21 cellular contexts compared by ENCODE assay signal in the genomic region with DNA sequence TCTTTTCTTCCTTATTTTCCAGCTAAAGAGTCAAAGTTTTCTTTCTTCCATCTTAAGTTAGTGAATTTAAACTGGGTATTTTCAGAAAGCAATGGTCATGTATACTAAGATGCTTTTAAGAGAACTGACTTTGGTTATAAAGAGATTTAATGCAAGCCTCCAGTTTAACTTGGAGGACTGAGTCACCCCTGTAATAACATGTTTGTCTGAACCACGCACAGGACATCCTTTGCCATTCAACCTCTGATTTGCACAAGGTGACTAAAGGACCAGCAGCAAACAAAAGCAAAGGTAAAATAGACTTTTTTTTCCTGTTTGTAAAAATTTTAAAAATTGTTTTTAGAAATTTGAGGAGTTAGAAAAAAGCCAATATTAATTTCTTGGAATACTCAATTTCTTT. TPM values are rescaled to one million over a fixed set of nuclear protein-coding genes. Genes with fewer than 3 reads are reported as not detected.
DNase-seq lines count a peak whose midpoint lies in the region; ATAC-seq, FAIRE-seq and TF ChIP-seq lines count a peak whose summit lies in the region.
"Had no signal": no experiment of that assay in that cellular context is flagged by ENCODE, and none has a peak within 500 bp of the region (broad histone marks: within the 10 kb centered on the region; RNA-seq: fewer than 3 reads in every experiment).

No MANE protein-coding gene starts in this region.

- H3K79me2 ChIP-seq in PC-3 (ENCODE audit: low read length) (no peaks in the 10 kb centered on the region), endothelial cell of umbilical vein (ENCODE audit: control insufficient read depth, insufficient read depth, low read length) (no peaks in the 10 kb centered on the region)

- H3K9ac ChIP-seq in PC-3 (ENCODE audit: low read length) (no peak overlapping the region), endothelial cell of umbilical vein (replicated peaks; ENCODE audit: extremely low read depth, insufficient read depth, low read length) (no peak overlapping the region)

- in situ Hi-C loops in gastrocnemius medialis (cut with MboI; ENCODE audit: low sequenced_read_pairs in 4 of 4): no loop called here

- TF ChIP-seq CTCF in PC-3 (conservative IDR thresholded peaks at IDR 0.05; ENCODE audit: low read depth, low read length): no peak
- no peak for TF ChIP-seq CTCF in endothelial cell of umbilical vein (IDR thresholded peaks at IDR 0.05; ENCODE audit: extremely low read depth in 1 of 2, insufficient read depth in 1 of 2, low read depth in 1 of 2, low read length in 2 of 2)
- no peak for TF ChIP-seq CTCF in gastrocnemius medialis (IDR thresholded peaks at IDR 0.05 in 4 of 5, conservative IDR thresholded peaks at IDR 0.05 in 1 of 5)
- no peak for TF ChIP-seq CTCF in heart right ventricle (IDR thresholded peaks at IDR 0.05)

- DNase-seq in Daoy (ENCODE audit: low read depth): peak; percentile 28
- peak; percentile 68 for DNase-seq in PC-3
- no peak for DNase-seq in endothelial cell of umbilical vein (ENCODE audit: low read depth, low spot score)
- no peak for DNase-seq in gastrocnemius medialis
- no peak for DNase-seq in heart right ventricle
- no peak for DNase-seq in activated T-cell treated with anti-CD3 and anti-CD28 coated beads, Interleukin-2, amount 50 U/mL, for 48 hours
- DNase-seq: C1 segment of cervical spinal cord; Calu3; CD4-positive, alpha-beta memory T cell; COR-L47; DMS79; GF-D8; H9 had no signal

- peaks cover 51% of the 10 kb centered on the region for H3K4me1 ChIP-seq in PC-3 (ENCODE audit: insufficient read depth, low read length)
- H3K4me1 ChIP-seq in endothelial cell of umbilical vein (ENCODE audit: control insufficient read depth, extremely low read depth, insufficient read depth, low read length): no peaks in the 10 kb centered on the region
- H3K4me1 ChIP-seq in gastrocnemius medialis: peaks cover 7 to 28% of the 10 kb centered on the region in 2 donors
- H3K4me1 ChIP-seq in heart right ventricle: peaks cover 0 to 6% (median 0%) of the 10 kb centered on the region in 9 donors

- H3K27ac ChIP-seq in PC-3 (ENCODE audit: low read length) (0 out of 2 replicates have a peak overlapping the region, but pooled peaks have one; percentile 2), endothelial cell of umbilical vein (ENCODE audit: insufficient read depth, low read depth, low read length) (no peak overlapping the region), gastrocnemius medialis (peak overlapping the region; percentile 68 to 91 (median 82)), heart right ventricle (no peak overlapping the region)

- H3K27me3 ChIP-seq in PC-3 (ENCODE audit: low read length) (no peaks in the 10 kb centered on the region), endothelial cell of umbilical vein (ENCODE audit: control insufficient read depth in 2 of 2, insufficient read depth in 2 of 2, low read length in 2 of 2) (no peaks in the 10 kb centered on the region), gastrocnemius medialis (no peaks in the 10 kb centered on the region), heart right ventricle (no peaks in the 10 kb centered on the region)

- H3K4me3 ChIP-seq in PC-3 (ENCODE audit: low read length): no peak overlapping the region
- no peak overlapping the region for H3K4me3 ChIP-seq in endothelial cell of umbilical vein (replicated peaks in 1 of 3; ENCODE audit: insufficient read depth in 1 of 3, low read depth in 1 of 3, low read length in 3 of 3)
- peak overlapping the region in 1 of 4 donors; percentile 6 for H3K4me3 ChIP-seq in gastrocnemius medialis
- H3K4me3 ChIP-seq in heart right ventricle: no peak overlapping the region
- H3K4me3 ChIP-seq: GM23338 had no signal

- BruUV-seq in PC-3 (replicated peaks; lab: Mats Ljungman, UMichigan) (no TSS peak), endothelial cell of umbilical vein (replicated peaks; lab: Mats Ljungman, UMichigan) (no TSS peak)

- H3F3A ChIP-seq in PC-3 (ENCODE audit: low read length, unreplicated experiment): no peaks in the 10 kb centered on the region

- no peaks in the 10 kb centered on the region for H3K9me3 ChIP-seq in PC-3 (ENCODE audit: low read length)
- no peaks in the 10 kb centered on the region for H3K9me3 ChIP-seq in endothelial cell of umbilical vein (replicated peaks; ENCODE audit: control insufficient read depth, insufficient read depth, low read length)
- H3K9me3 ChIP-seq in gastrocnemius medialis: no peaks in the 10 kb centered on the region
- peaks cover 0 to 21% (median 0%) of the 10 kb centered on the region in 11 donors for H3K9me3 ChIP-seq in heart right ventricle

- no peak for FAIRE-seq in endothelial cell of umbilical vein (lab: Jason Lieb, UNC)
- FAIRE-seq: GM12891, GM18507 had no signal

- ATAC-seq in PC-3 (peak; percentile 73), gastrocnemius medialis (no peak), heart right ventricle (no peak)
- ATAC-seq: GM23338, HCT116 had no signal

- no peaks in the 10 kb centered on the region for H3K9me2 ChIP-seq in PC-3 (replicated peaks; ENCODE audit: low read length)

- no peak for TF ChIP-seq POLR2A in endothelial cell of umbilical vein (IDR thresholded peaks at IDR 0.05; ENCODE audit: low read depth, low read length)
- TF ChIP-seq POLR2A in gastrocnemius medialis (IDR thresholded peaks at IDR 0.05): no peak

- H3K4me2 ChIP-seq in PC-3 (ENCODE audit: low read length) (peak overlapping the region; percentile 27; the same call in 1 of the 2 replicates), endothelial cell of umbilical vein (ENCODE audit: insufficient read depth, low read length) (no peak overlapping the region)
- H3K4me2 ChIP-seq: GM23338 had no signal

- intact Hi-C loops in PC-3 (cut with micrococcal nuclease) (loop anchor here (1.0 kb wide), 1 partner anchor 50 kb away; no protein-coding TSS in a partner anchor), endothelial cell of umbilical vein (cut with micrococcal nuclease) (loop anchor here (5.0 kb wide), 1 partner anchor 36 kb away; no protein-coding TSS in a partner anchor), gastrocnemius medialis (cut with DNase I; ENCODE audit: low total_unique reads) (no loop called here), heart right ventricle (cut with DNase I) (no loop called here)

- H3K9me1 ChIP-seq in endothelial cell of umbilical vein (replicated peaks; ENCODE audit: control insufficient read depth, extremely low read depth, insufficient read depth, low read length): peaks cover 2% of the 10 kb centered on the region

- 92 to 100% methylated on average over 1 of the region's 1 CpG for WGBS in heart right ventricle, 2 donors

- no peak overlapping the region for H2AFZ ChIP-seq in PC-3 (ENCODE audit: low read length)
- no peak overlapping the region for H2AFZ ChIP-seq in endothelial cell of umbilical vein (ENCODE audit: low read depth, low read length)
- H2AFZ ChIP-seq: GM23338 had no signal

- no peaks in the 10 kb centered on the region for H3K36me3 ChIP-seq in PC-3 (ENCODE audit: low read depth, low read length)
- no peaks in the 10 kb centered on the region for H3K36me3 ChIP-seq in endothelial cell of umbilical vein (ENCODE audit: control insufficient read depth in 2 of 2, extremely low read depth in 1 of 2, insufficient read depth in 2 of 2, low read length in 2 of 2)
- no peaks in the 10 kb centered on the region for H3K36me3 ChIP-seq in gastrocnemius medialis
- H3K36me3 ChIP-seq in heart right ventricle: no peaks in the 10 kb centered on the region

- POLR2A ChIA-PET in PC-3 (lab: Charles Lee; ENCODE audit: unreplicated experiment) (no interaction called here), endothelial cell of umbilical vein (lab: Charles Lee) (no interaction called here)

- CTCF ChIA-PET in PC-3 (lab: Charles Lee): interaction anchor here (2.3 kb wide), 1 partner anchor 50 kb away, joined by 11 read pairs; no protein-coding TSS in a partner anchor
- CTCF ChIA-PET in endothelial cell of umbilical vein (lab: Charles Lee): interaction anchor here (1.4 to 1.9 kb wide), 2 partner anchors 24 to 146 kb away, joined by 3 to 8 read pairs; no protein-coding TSS in a partner anchor

- no peaks in the 10 kb centered on the region for H4K20me1 ChIP-seq in PC-3 (ENCODE audit: low read length)
- no peaks in the 10 kb centered on the region for H4K20me1 ChIP-seq in endothelial cell of umbilical vein (replicated peaks; ENCODE audit: control insufficient read depth, extremely low read depth, insufficient read depth, low read length)

- dilution Hi-C loops in endothelial cell of umbilical vein (cut with MboI; ENCODE audit: extremely low pct_ligation_motif_present, low sequenced_read_pairs): no loop called here

TF ChIP-seq in endothelial cell of umbilical vein, 7 proteins besides CTCF, POLR2A, EP300 and RAD21:
- TF ChIP-seq MYC (IDR thresholded peaks at IDR 0.05; ENCODE audit: low read depth, low read length): no peak
- peak; percentile 10 for TF ChIP-seq FOS (IDR thresholded peaks at IDR 0.05; ENCODE audit: borderline replicate concordance, insufficient read depth, low read length)

RNA-seq across cellular contexts. Expression of gene HYAL4, which starts 2.9 kb away (rescaled TPM):
- total RNA-seq in Daoy (2014; rRNA removed; shearing (Covaris generic)): 0.63 and 2.1 TPM in 2 replicates
- total RNA-seq in PC-3 (2014; rRNA removed) (0.26 and 0.98 TPM in 2 replicates), endothelial cell of umbilical vein (not detected in 2 replicates), gastrocnemius medialis (10 to 100 TPM in 1 of 4 donors, 1 to 10 TPM in 2, under 1 TPM in 1; 0.73 to 11.0 (median 5.7) TPM), heart right ventricle (under 1 TPM in 3 of 10 donors, not detected in 7; 0.34 to 0.88 (median 0.38) TPM)
- polyA plus RNA-seq in endothelial cell of umbilical vein (not detected in 2 replicates), heart right ventricle (under 1 TPM in 1 of 2 donors, not detected in 1; 0.03 TPM)
- polyA plus RNA-seq in endothelial cell of umbilical vein (2011; cell fraction: cytosol; rRNA removed): not detected in 2 replicates
- not detected in 2 replicates for polyA plus RNA-seq in endothelial cell of umbilical vein (2011; cell fraction: nucleus; rRNA removed)
- 0.17 and 0.78 TPM in 2 replicates for polyA plus RNA-seq in endothelial cell of umbilical vein (2012)
- not detected in 2 replicates for polyA minus RNA-seq in endothelial cell of umbilical vein
- not detected for polyA minus RNA-seq in endothelial cell of umbilical vein (2011; cell fraction: cytosol; rRNA and poly(A)+ RNA removed)
- polyA minus RNA-seq in endothelial cell of umbilical vein (2011; cell fraction: nucleus; rRNA and poly(A)+ RNA removed): not detected in 2 replicates
- total RNA-seq: A172; A673; Calu3; CD4-positive, alpha-beta memory T cell; G401; GM23338; H9 had no signal
- polyA plus RNA-seq: BJ; CD4-positive, alpha-beta memory T cell; GM23338 had no signal

Comparison
In these comparisons a context has a peak if more than half of its experiments do, and no peak if none do; other contexts are left out.
1. DNase-seq: peak in Daoy (single experiment) and PC-3 (single experiment); none in endothelial cell of umbilical vein (single experiment), gastrocnemius medialis (0 of 2), heart right ventricle (0 of 2) and activated T-cell treated with anti-CD3 and anti-CD28 coated beads, Interleukin-2, amount 50 U/mL, for 48 hours (0 of 2).
2. H3K27ac ChIP-seq: peak in PC-3 (single experiment) and gastrocnemius medialis (4 of 4); none in endothelial cell of umbilical vein (single experiment) and heart right ventricle (0 of 10).
3. intact Hi-C loops: an anchor here in PC-3 (1.0 kb wide) and endothelial cell of umbilical vein (5.0 kb wide); none called in gastrocnemius medialis and heart right ventricle.